Comparison of ENCODE assay signal across 14 cellular contexts in the genomic region with DNA sequence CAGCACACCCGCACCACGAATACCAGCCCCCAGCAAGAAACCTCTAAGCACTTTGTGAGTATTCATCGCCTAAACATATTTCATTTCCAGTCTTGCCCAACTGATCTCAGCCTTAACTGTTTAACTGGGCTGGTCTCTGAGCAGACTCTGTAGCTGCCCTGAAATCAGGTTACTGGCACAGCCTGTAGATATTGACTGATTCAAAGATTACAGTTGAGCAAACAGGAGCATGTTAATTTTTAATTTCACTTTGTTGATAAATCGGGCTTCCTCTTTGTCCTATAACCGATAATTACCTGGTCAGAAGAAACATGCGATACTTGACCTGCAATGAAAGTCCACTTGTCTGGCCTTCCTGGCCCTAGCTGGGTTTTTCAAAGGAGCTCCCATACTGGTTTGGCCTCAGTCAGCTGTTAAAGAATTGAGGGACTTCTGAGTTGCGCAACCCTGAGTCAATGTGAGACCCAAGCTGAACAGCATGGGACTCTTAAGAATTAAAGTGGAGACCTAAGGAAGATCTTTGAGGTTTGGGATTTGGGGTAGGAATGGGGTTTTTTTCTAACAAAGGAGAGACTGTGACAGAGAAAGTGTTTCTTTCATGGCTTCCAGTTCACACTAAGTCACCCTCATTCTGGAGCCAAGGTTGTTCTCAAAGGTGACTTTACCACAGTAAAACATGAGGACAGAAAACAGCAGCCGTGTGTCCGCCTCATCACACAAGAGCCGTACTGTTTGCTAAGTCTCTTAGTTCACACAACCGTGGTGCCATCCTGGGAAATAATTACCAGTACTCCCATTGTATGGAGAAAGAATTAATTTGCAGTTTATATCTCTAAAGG.
DNase-seq lines count a peak whose midpoint lies in the region; ATAC-seq and TF ChIP-seq lines count a peak whose summit lies in the region.
"Had no signal": no experiment of that assay in that cellular context is flagged by ENCODE, and none has a peak within 500 bp of the region (broad histone marks: within the 10 kb centered on the region; RNA-seq: fewer than 3 reads in every experiment).

No MANE protein-coding gene starts in this region.

- no peak overlapping the region for H3K4me2 ChIP-seq in GM23338

- 0 out of 2 replicates have a peak overlapping the region, but pooled peaks have one; percentile 38 for H2AFZ ChIP-seq in GM23338

- H3K4me1 Mint-ChIP-seq in GM23338 (peaks cover 2% of the 10 kb centered on the region; the same call in 2 of the 3 replicates), osteocyte (ENCODE audit: unreplicated experiment) (peaks cover 46% of the 10 kb centered on the region), WTC11 (peaks cover 3% of the 10 kb centered on the region)
- no peaks in the 10 kb centered on the region for H3K4me1 Mint-ChIP-seq in T-helper 2 cell treated with Interferon-gamma antibody and Interleukin-4, amounts not matched to agents 5 μg/mL and 100 μg/mL, for 36 hours (ENCODE audit: low read depth)

- H3K27ac Mint-ChIP-seq in GM23338, result no peak overlapping the region
- peak overlapping the region; percentile 58 for H3K27ac Mint-ChIP-seq in osteocyte (ENCODE audit: unreplicated experiment)
- no peak overlapping the region for H3K27ac Mint-ChIP-seq in WTC11
- H3K27ac Mint-ChIP-seq in T-helper 2 cell treated with Interferon-gamma antibody and Interleukin-4, amounts not matched to agents 5 μg/mL and 100 μg/mL, for 36 hours, result no peak overlapping the region
- H3K27ac Mint-ChIP-seq: stimulated activated naive B cell treated with anti-CD40 and anti-IgM and Interleukin-4, amounts not matched to agents 10 μg/mL and 1 μg/mL and 100 μg/mL, for 72 hours had no signal

- CTCF ChIA-PET in WTC11 (lab: Charles Lee), result no interaction called here

- TF ChIP-seq CTCF in GM23338 (conservative IDR thresholded peaks at IDR 0.05; ENCODE audit: low read depth in 2 of 2), result no peak
- TF ChIP-seq CTCF in osteocyte (IDR thresholded peaks at IDR 0.05), result no peak
- TF ChIP-seq CTCF in WTC11 (IDR thresholded peaks at IDR 0.05), result no peak

- no peaks in the 10 kb centered on the region for H3K79me2 ChIP-seq in GM23338 (replicated peaks; ENCODE audit: insufficient read depth)

- DNase-seq in GM23338 (ENCODE audit: low spot score), result no peak
- peak; percentile 72 for DNase-seq in NCI-H748 (lab: John Stamatoyannopoulos, UW; ENCODE audit: unreplicated experiment)
- DNase-seq in fibroblast of peridontal ligament (ENCODE audit: extremely low read depth), result peak; percentile 12
- DNase-seq in osteocyte (ENCODE audit: extremely low spot score, unreplicated experiment), result no peak
- no peak for DNase-seq in WTC11 (ENCODE audit: low spot score)
- no peak for DNase-seq in activated CD8-positive, alpha-beta memory T cell treated with anti-CD3 and anti-CD28 coated beads, Interleukin-2, amount 50 U/mL, for 48 hours
- DNase-seq in T-helper 2 cell treated with Interferon-gamma antibody and Interleukin-4, amounts not matched to agents 5 μg/mL and 100 μg/mL, for 36 hours (ENCODE audit: low spot score), result no peak
- no peak for DNase-seq in foreskin melanocyte
- DNase-seq: activated T-cell treated with anti-CD3 and anti-CD28 coated beads for 4 hours; adrenal gland; DMS79; NCI-H2029 treated with DMSO at 0.1 percent for 48 hours; stimulated activated naive B cell treated with anti-CD40 and anti-IgM and Interleukin-4, amounts not matched to agents 10 μg/mL and 1 μg/mL and 100 μg/mL, for 72 hours had no signal

- no peak overlapping the region for H3K27ac ChIP-seq in GM23338 (ENCODE audit: low read depth)
- H3K27ac ChIP-seq: adrenal gland had no signal

- POLR2A ChIA-PET in WTC11 (lab: Charles Lee), result no interaction called here

- no peaks in the 10 kb centered on the region for H3F3A ChIP-seq in GM23338 (replicated peaks; ENCODE audit: low read depth)

- H3K9me2 ChIP-seq in GM23338 (ENCODE audit: insufficient read depth), result 0 out of 2 replicates have a peak, but pooled peaks cover 4% of the 10 kb centered on the region

- no peaks in the 10 kb centered on the region for H4K20me1 ChIP-seq in GM23338 (replicated peaks; ENCODE audit: insufficient read depth)

- H3K4me1 ChIP-seq in GM23338 (ENCODE audit: insufficient read depth), result no peaks in the 10 kb centered on the region; the same call in 1 of the 2 replicates
- H3K4me1 ChIP-seq: adrenal gland had no signal

- peaks cover 13% of the 10 kb centered on the region for H3K36me3 Mint-ChIP-seq in GM23338 (ENCODE audit: low read depth)
- no peaks in the 10 kb centered on the region for H3K36me3 Mint-ChIP-seq in osteocyte (ENCODE audit: unreplicated experiment)
- peaks cover 15% of the 10 kb centered on the region for H3K36me3 Mint-ChIP-seq in WTC11
- no peaks in the 10 kb centered on the region for H3K36me3 Mint-ChIP-seq in T-helper 2 cell treated with Interferon-gamma antibody and Interleukin-4, amounts not matched to agents 5 μg/mL and 100 μg/mL, for 36 hours (ENCODE audit: low read depth)

- H3K4me3 Mint-ChIP-seq in GM23338, result no peak overlapping the region
- H3K4me3 Mint-ChIP-seq in osteocyte (ENCODE audit: unreplicated experiment), result no peak overlapping the region
- no peak overlapping the region for H3K4me3 Mint-ChIP-seq in WTC11
- no peak overlapping the region for H3K4me3 Mint-ChIP-seq in T-helper 2 cell treated with Interferon-gamma antibody and Interleukin-4, amounts not matched to agents 5 μg/mL and 100 μg/mL, for 36 hours
- H3K4me3 Mint-ChIP-seq: stimulated activated naive B cell treated with anti-CD40 and anti-IgM and Interleukin-4, amounts not matched to agents 10 μg/mL and 1 μg/mL and 100 μg/mL, for 72 hours had no signal

- H3K9me3 Mint-ChIP-seq in GM23338 (peaks cover 15% of the 10 kb centered on the region), osteocyte (ENCODE audit: unreplicated experiment) (peaks cover 4% of the 10 kb centered on the region), WTC11 (peaks cover 23% of the 10 kb centered on the region)
- no peaks in the 10 kb centered on the region for H3K9me3 Mint-ChIP-seq in T-helper 2 cell treated with Interferon-gamma antibody and Interleukin-4, amounts not matched to agents 5 μg/mL and 100 μg/mL, for 36 hours

- no peaks in the 10 kb centered on the region for H3K36me3 ChIP-seq in GM23338 (ENCODE audit: insufficient read depth)
- H3K36me3 ChIP-seq: adrenal gland, right atrium auricular region had no signal

- ATAC-seq in GM23338 (no peak), WTC11 (no peak)

- no peaks in the 10 kb centered on the region for H3K27me3 ChIP-seq in GM23338 (ENCODE audit: insufficient read depth)
- H3K27me3 ChIP-seq: adrenal gland, right atrium auricular region had no signal

- H3K27me3 Mint-ChIP-seq in GM23338 (ENCODE audit: insufficient read depth, low read depth, poor library complexity), result peaks cover 6% of the 10 kb centered on the region
- no peaks in the 10 kb centered on the region for H3K27me3 Mint-ChIP-seq in osteocyte (ENCODE audit: unreplicated experiment)
- peaks cover 4% of the 10 kb centered on the region; the same call in 1 of the 2 replicates for H3K27me3 Mint-ChIP-seq in WTC11 (ENCODE audit: low read depth)
- H3K27me3 Mint-ChIP-seq in T-helper 2 cell treated with Interferon-gamma antibody and Interleukin-4, amounts not matched to agents 5 μg/mL and 100 μg/mL, for 36 hours (ENCODE audit: low read depth), result no peaks in the 10 kb centered on the region

- H3K4me3 ChIP-seq in GM23338, result no peak overlapping the region
- H3K4me3 ChIP-seq: adrenal gland, right atrium auricular region had no signal

TF ChIP-seq in GM23338, 12 proteins besides CTCF, POLR2A, EP300 and RAD21 (continues in another document):
- no peak for TF ChIP-seq EZH2 (IDR thresholded peaks at IDR 0.05; ENCODE audit: low read depth, unreplicated experiment)
- TF ChIP-seq NANOG (IDR thresholded peaks at IDR 0.05; ENCODE audit: borderline replicate concordance), result no peak
- TF ChIP-seq STAT1 (IDR thresholded peaks at IDR 0.05; ENCODE audit: unreplicated experiment), result no peak
- no peak for TF ChIP-seq JUNB (IDR thresholded peaks at IDR 0.05; ENCODE audit: unreplicated experiment)
- TF ChIP-seq EZH2phosphoT487 (IDR thresholded peaks at IDR 0.05; ENCODE audit: unreplicated experiment), result no peak

TF ChIP-seq in WTC11, 78 proteins besides CTCF, POLR2A, EP300 and RAD21:
- TF ChIP-seq ZNF121 (CRISPR knock-in tag; IDR thresholded peaks at IDR 0.05) (no peak), NR1H2 (CRISPR knock-in tag; IDR thresholded peaks at IDR 0.05) (no peak)
- TF ChIP-seq, protein P1, sequence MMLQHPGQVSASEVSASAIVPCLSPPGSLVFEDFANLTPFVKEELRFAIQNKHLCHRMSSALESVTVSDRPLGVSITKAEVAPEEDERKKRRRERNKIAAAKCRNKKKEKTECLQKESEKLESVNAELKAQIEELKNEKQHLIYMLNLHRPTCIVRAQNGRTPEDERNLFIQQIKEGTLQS (CRISPR knock-in tag; conservative IDR thresholded peaks at IDR 0.05), result no peak

Comparison
In these comparisons a context has a peak if more than half of its experiments do, and no peak if none do; other contexts are left out.
1. DNase-seq: peak in NCI-H748 (single experiment) and fibroblast of peridontal ligament (single experiment); none in GM23338 (single experiment), osteocyte (single experiment), WTC11 (single experiment), activated CD8-positive, alpha-beta memory T cell treated with anti-CD3 and anti-CD28 coated beads, Interleukin-2, amount 50 U/mL, for 48 hours (single experiment), T-helper 2 cell treated with Interferon-gamma antibody and Interleukin-4, amounts not matched to agents 5 μg/mL and 100 μg/mL, for 36 hours (single experiment) and foreskin melanocyte (single experiment).